1 cellular context compared by ENCODE assay signal in the genomic region with DNA sequence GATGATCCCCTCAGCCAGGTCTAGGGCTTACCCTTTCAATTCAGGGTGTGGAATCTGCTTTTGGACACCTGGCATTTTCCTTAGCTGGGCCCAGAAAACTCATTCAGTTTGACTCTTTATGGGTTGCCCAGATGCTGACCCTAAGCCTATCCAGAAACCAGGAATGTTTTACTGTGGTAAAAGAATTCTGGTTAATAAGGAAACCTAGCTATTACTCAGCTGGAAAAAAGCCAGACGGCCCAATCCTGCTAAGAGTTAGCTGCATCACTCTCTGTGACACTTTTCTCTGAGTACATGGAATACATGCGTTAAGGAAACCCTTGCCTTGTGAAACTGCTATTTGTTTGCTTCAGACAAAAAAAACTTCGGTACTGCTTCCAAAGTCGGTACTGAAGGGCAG.
TF ChIP-seq lines count a peak whose summit lies in the region.

No MANE protein-coding gene starts in this region.

TF ChIP-seq in H1, 55 proteins besides CTCF, POLR2A, EP300 and RAD21 (continued from another document):
- TF ChIP-seq NANOG (IDR thresholded peaks at IDR 0.05; ENCODE audit: insufficient read depth, low read depth, low read length, poor library complexity, severe bottlenecking), result no peak
- no peak for TF ChIP-seq RFX5 (IDR thresholded peaks at IDR 0.05; ENCODE audit: borderline replicate concordance, low read depth, low read length)
- TF ChIP-seq, protein P1, sequence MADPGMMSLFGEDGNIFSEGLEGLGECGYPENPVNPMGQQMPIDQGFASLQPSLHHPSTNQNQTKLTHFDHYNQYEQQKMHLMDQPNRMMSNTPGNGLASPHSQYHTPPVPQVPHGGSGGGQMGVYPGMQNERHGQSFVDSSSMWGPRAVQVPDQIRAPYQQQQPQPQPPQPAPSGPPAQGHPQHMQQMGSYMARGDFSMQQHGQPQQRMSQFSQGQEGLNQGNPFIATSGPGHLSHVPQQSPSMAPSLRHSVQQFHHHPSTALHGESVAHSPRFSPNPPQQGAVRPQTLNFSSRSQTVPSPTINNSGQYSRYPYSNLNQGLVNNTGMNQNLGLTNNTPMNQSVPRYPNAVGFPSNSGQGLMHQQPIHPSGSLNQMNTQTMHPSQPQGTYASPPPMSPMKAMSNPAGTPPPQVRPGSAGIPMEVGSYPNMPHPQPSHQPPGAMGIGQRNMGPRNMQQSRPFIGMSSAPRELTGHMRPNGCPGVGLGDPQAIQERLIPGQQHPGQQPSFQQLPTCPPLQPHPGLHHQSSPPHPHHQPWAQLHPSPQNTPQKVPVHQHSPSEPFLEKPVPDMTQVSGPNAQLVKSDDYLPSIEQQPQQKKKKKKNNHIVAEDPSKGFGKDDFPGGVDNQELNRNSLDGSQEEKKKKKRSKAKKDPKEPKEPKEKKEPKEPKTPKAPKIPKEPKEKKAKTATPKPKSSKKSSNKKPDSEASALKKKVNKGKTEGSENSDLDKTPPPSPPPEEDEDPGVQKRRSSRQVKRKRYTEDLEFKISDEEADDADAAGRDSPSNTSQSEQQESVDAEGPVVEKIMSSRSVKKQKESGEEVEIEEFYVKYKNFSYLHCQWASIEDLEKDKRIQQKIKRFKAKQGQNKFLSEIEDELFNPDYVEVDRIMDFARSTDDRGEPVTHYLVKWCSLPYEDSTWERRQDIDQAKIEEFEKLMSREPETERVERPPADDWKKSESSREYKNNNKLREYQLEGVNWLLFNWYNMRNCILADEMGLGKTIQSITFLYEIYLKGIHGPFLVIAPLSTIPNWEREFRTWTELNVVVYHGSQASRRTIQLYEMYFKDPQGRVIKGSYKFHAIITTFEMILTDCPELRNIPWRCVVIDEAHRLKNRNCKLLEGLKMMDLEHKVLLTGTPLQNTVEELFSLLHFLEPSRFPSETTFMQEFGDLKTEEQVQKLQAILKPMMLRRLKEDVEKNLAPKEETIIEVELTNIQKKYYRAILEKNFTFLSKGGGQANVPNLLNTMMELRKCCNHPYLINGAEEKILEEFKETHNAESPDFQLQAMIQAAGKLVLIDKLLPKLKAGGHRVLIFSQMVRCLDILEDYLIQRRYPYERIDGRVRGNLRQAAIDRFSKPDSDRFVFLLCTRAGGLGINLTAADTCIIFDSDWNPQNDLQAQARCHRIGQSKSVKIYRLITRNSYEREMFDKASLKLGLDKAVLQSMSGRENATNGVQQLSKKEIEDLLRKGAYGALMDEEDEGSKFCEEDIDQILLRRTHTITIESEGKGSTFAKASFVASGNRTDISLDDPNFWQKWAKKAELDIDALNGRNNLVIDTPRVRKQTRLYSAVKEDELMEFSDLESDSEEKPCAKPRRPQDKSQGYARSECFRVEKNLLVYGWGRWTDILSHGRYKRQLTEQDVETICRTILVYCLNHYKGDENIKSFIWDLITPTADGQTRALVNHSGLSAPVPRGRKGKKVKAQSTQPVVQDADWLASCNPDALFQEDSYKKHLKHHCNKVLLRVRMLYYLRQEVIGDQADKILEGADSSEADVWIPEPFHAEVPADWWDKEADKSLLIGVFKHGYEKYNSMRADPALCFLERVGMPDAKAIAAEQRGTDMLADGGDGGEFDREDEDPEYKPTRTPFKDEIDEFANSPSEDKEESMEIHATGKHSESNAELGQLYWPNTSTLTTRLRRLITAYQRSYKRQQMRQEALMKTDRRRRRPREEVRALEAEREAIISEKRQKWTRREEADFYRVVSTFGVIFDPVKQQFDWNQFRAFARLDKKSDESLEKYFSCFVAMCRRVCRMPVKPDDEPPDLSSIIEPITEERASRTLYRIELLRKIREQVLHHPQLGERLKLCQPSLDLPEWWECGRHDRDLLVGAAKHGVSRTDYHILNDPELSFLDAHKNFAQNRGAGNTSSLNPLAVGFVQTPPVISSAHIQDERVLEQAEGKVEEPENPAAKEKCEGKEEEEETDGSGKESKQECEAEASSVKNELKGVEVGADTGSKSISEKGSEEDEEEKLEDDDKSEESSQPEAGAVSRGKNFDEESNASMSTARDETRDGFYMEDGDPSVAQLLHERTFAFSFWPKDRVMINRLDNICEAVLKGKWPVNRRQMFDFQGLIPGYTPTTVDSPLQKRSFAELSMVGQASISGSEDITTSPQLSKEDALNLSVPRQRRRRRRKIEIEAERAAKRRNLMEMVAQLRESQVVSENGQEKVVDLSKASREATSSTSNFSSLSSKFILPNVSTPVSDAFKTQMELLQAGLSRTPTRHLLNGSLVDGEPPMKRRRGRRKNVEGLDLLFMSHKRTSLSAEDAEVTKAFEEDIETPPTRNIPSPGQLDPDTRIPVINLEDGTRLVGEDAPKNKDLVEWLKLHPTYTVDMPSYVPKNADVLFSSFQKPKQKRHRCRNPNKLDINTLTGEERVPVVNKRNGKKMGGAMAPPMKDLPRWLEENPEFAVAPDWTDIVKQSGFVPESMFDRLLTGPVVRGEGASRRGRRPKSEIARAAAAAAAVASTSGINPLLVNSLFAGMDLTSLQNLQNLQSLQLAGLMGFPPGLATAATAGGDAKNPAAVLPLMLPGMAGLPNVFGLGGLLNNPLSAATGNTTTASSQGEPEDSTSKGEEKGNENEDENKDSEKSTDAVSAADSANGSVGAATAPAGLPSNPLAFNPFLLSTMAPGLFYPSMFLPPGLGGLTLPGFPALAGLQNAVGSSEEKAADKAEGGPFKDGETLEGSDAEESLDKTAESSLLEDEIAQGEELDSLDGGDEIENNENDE (IDR thresholded peaks at IDR 0.05; ENCODE audit: insufficient replicate concordance, low read length), result no peak
- no peak for TF ChIP-seq SIN3A (conservative IDR thresholded peaks at IDR 0.05 in 1 of 2, IDR thresholded peaks at IDR 0.05 in 1 of 2; ENCODE audit: low read depth in 1 of 2, low read length in 2 of 2)
- no peak for TF ChIP-seq SP1 (IDR thresholded peaks at IDR 0.05; ENCODE audit: low read depth, low read length)
- no peak for TF ChIP-seq PHF8 (conservative IDR thresholded peaks at IDR 0.05; ENCODE audit: low read depth, low read length)
- TF ChIP-seq BRCA1 (IDR thresholded peaks at IDR 0.05; ENCODE audit: low read depth, low read length), result no peak
- TF ChIP-seq GABPA (IDR thresholded peaks at IDR 0.05; ENCODE audit: borderline replicate concordance, insufficient read depth, low read length), result no peak
- TF ChIP-seq CHD1 (IDR thresholded peaks at IDR 0.05; ENCODE audit: low read depth, low read length), result no peak
- TF ChIP-seq ZNF274 (IDR thresholded peaks at IDR 0.05; ENCODE audit: borderline replicate concordance, extremely low read depth, low read length), result no peak
- no peak for TF ChIP-seq HDAC2 (IDR thresholded peaks at IDR 0.05; ENCODE audit: borderline replicate concordance in 1 of 2, low read depth in 2 of 2, low read length in 2 of 2)
- TF ChIP-seq EZH2 (IDR thresholded peaks at IDR 0.05; ENCODE audit: low read depth, low read length, severe bottlenecking), result no peak
- no peak for TF ChIP-seq KDM4A (IDR thresholded peaks at IDR 0.05; ENCODE audit: low read depth, low read length, severe bottlenecking)
- no peak for TF ChIP-seq EGR1 (IDR thresholded peaks at IDR 0.05; ENCODE audit: borderline replicate concordance, low read depth, low read length)
- no peak for TF ChIP-seq CBX8 (IDR thresholded peaks at IDR 0.05; ENCODE audit: borderline replicate concordance, low read depth, low read length)
- TF ChIP-seq TAF1 (IDR thresholded peaks at IDR 0.05; ENCODE audit: low read depth, low read length), result no peak
- no peak for TF ChIP-seq YY1 (IDR thresholded peaks at IDR 0.05; ENCODE audit: low read depth, low read length)
- no peak for TF ChIP-seq POLR2AphosphoS5 (IDR thresholded peaks at IDR 0.05; ENCODE audit: low read depth, low read length)
TF ChIP-seq in H1: peak in this region for 0.
